In the genomic region with DNA sequence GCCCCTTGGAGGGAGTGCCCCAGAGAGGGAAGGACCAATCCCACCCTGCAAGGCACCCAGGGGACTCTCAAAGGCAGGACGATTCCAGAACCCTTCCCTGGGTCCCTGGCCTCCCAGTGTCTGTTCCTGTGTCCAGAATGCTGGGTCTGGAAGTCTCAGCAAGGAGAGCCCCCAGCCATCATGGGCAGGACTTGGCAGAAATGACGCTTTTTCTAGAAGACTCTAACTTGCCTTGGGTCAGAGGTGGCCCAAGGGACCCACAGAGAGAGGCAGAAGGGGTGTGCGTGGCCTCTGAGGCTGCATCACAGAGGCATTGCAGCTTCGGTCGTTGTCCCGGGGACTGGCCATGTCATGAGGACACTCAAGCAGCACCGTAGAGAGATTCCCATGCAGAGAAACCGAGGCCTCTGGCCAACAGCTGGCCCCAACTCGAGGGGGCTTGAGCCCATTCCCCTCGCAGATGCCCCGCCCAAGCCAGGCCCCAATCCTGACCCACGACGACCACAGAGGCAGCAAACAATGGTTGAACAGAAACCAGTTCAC, we compare ENCODE assay signal across 15 cellular contexts. TPM values are rescaled to one million over a fixed set of nuclear protein-coding genes. Genes with fewer than 3 reads are reported as not detected.
A peak's percentile ranks its signal among the peaks of the same experiment; 100 is the strongest.
DNase-seq lines count a peak whose midpoint lies in the region; ATAC-seq, FAIRE-seq and TF ChIP-seq lines count a peak whose summit lies in the region.
"Had no signal": no experiment of that assay in that cellular context is flagged by ENCODE, and none has a peak within 500 bp of the region (broad histone marks: within the 10 kb centered on the region; RNA-seq: fewer than 3 reads in every experiment).

No MANE protein-coding gene starts in this region.

- no peaks in the 10 kb centered on the region for H3K36me3 ChIP-seq in left lung
- H3K36me3 ChIP-seq in small intestine (ENCODE audit: control insufficient read depth in 2 of 2, insufficient read depth in 2 of 2, low read length in 2 of 2) = no peaks in the 10 kb centered on the region
- H3K36me3 ChIP-seq: heart left ventricle had no signal

- H3K4me1 ChIP-seq in left lung (peaks cover 17 to 27% of the 10 kb centered on the region in 2 donors), small intestine (ENCODE audit: control insufficient read depth in 2 of 2, insufficient read depth in 1 of 2, low read depth in 1 of 2, low read length in 1 of 2) (peaks cover 0 to 3% of the 10 kb centered on the region in 2 donors)

- no peak for ATAC-seq in left lung
- ATAC-seq in sciatic nerve = no peak
- ATAC-seq: heart left ventricle had no signal

- H3K9me3 ChIP-seq in left lung (no peaks in the 10 kb centered on the region), small intestine (ENCODE audit: control insufficient read depth, low read depth) (no peaks in the 10 kb centered on the region)
- H3K9me3 ChIP-seq: heart left ventricle had no signal

- TF ChIP-seq CTCF in left lung (IDR thresholded peaks at IDR 0.05) = no peak

- peak; percentile 45 for DNase-seq in activated CD8-positive, alpha-beta memory T cell treated with anti-CD3 and anti-CD28 coated beads for 24 hours
- no peak for DNase-seq in activated CD8-positive, alpha-beta memory T cell treated with anti-CD3 and anti-CD28 coated beads, Interleukin-2, amount 50 U/mL, for 4 hours
- peak; percentile 39 for DNase-seq in activated CD8-positive, alpha-beta memory T cell treated with anti-CD3 and anti-CD28 coated beads, Interleukin-2, amount 50 U/mL, for 48 hours
- peak; percentile 24 to 62 for DNase-seq in left lung
- peak; percentile 53 for DNase-seq in sciatic nerve (ENCODE audit: low spot score)
- DNase-seq in small intestine = no peak
- DNase-seq in cerebellum (ENCODE audit: low spot score) = no peak
- no peak for DNase-seq in NCI-H187 treated with DMSO at 0.1 percent for 48 hours (lab: John Stamatoyannopoulos, UW)
- DNase-seq: CD4-positive, CD25-positive, alpha-beta regulatory T cell; dermis blood vessel endothelial cell; NCI-H524 treated with DMSO at 0.1 percent for 48 hours; stimulated activated naive CD8-positive, alpha-beta T cell treated with anti-CD3 and anti-CD28 coated beads, Interleukin-15, amount 100 ng/mL, for 72 hours had no signal

- intact Hi-C loops in left lung (cut with DNase I) (no loop called here), sciatic nerve (cut with DNase I) (no loop called here)

- no peak overlapping the region for H3K4me3 ChIP-seq in left lung
- H3K4me3 ChIP-seq in small intestine (ENCODE audit: low read depth in 1 of 2, low read length in 2 of 2) = no peak overlapping the region
- H3K4me3 ChIP-seq: heart left ventricle had no signal

- FAIRE-seq in small intestine (lab: Jason Lieb, UNC) = no peak

- H3K27ac ChIP-seq in left lung = no peak overlapping the region
- no peak overlapping the region for H3K27ac ChIP-seq in small intestine (ENCODE audit: low read depth in 1 of 2, low read length in 1 of 2)
- H3K27ac ChIP-seq: heart left ventricle had no signal

- H3K27me3 ChIP-seq in left lung (peaks cover 0 to 23% of the 10 kb centered on the region in 2 donors), small intestine (ENCODE audit: control insufficient read depth in 2 of 2, insufficient read depth in 2 of 2, low read length in 2 of 2) (no peaks in the 10 kb centered on the region)

- WGBS in small intestine, 3 donors = 74 to 84% (median 79%) methylated on average over 13 of the region's 13 CpGs

RNA-seq across cellular contexts. Expression of a gene that starts 57.8 kb away (rescaled TPM):
- 1 to 10 TPM; 4.6 to 8.5 TPM for total RNA-seq in left lung
- total RNA-seq in sciatic nerve = 11.4 TPM
- 1 to 10 TPM in 1 of 3 donors, under 1 TPM in 2; 0.27 to 1.9 (median 0.45) TPM for polyA plus RNA-seq in small intestine
- 1.9 TPM for total RNA-seq in cerebellum
- total RNA-seq: SK-MEL-5 had no signal
- polyA plus RNA-seq: CD4-positive, CD25-positive, alpha-beta regulatory T cell; IgD-negative memory B cell had no signal

Comparison
In these comparisons a context has a peak if more than half of its experiments do, and no peak if none do; other contexts are left out.
1. DNase-seq: peak in activated CD8-positive, alpha-beta memory T cell treated with anti-CD3 and anti-CD28 coated beads for 24 hours (single experiment), activated CD8-positive, alpha-beta memory T cell treated with anti-CD3 and anti-CD28 coated beads, Interleukin-2, amount 50 U/mL, for 48 hours (single experiment), left lung (2 of 2) and sciatic nerve (single experiment); none in activated CD8-positive, alpha-beta memory T cell treated with anti-CD3 and anti-CD28 coated beads, Interleukin-2, amount 50 U/mL, for 4 hours (single experiment), small intestine (single experiment), cerebellum (single experiment) and NCI-H187 treated with DMSO at 0.1 percent for 48 hours (single experiment).